In genomic region chr1:40612345-40612831, GRCh38 we compare ENCODE assay signal across 8 cellular contexts. TPM values are rescaled to one million over a fixed set of nuclear protein-coding genes. Genes with fewer than 3 reads are reported as not detected.
A peak's percentile ranks its signal among the peaks of the same experiment; 100 is the strongest.
DNase-seq lines count a peak whose midpoint lies in the region; ATAC-seq and TF ChIP-seq lines count a peak whose summit lies in the region.

No MANE protein-coding gene starts in this region.

- ATAC-seq in WTC11 (peak; percentile 98), GM21737 (IDR thresholded peaks at IDR 0.05; ENCODE audit: unreplicated experiment) (no peak)

- H3K4me3 Mint-ChIP-seq in WTC11 = no peak overlapping the region; the same call in 1 of the 2 replicates

- TF ChIP-seq CTCF in AG09309 (IDR thresholded peaks at IDR 0.05; ENCODE audit: control insufficient read depth, insufficient read depth, low read depth, low read length, missing control alignments) = peak; percentile 94
- peak; percentile 76 for TF ChIP-seq CTCF in GM20000 (IDR thresholded peaks at IDR 0.05; ENCODE audit: extremely low read depth, missing control alignments)
- peak; percentile 61 for TF ChIP-seq CTCF in WTC11 (IDR thresholded peaks at IDR 0.05)
- peak; percentile 95 for TF ChIP-seq CTCF in cardiac fibroblast (IDR thresholded peaks at IDR 0.05; ENCODE audit: low read depth, low read length)

- H3K27me3 Mint-ChIP-seq in WTC11 (ENCODE audit: low read depth) = no peaks in the 10 kb centered on the region

- no peak overlapping the region for H3K27ac Mint-ChIP-seq in WTC11

- POLR2A ChIA-PET in WTC11 (lab: Charles Lee) = no interaction called here

- H3K36me3 Mint-ChIP-seq in WTC11 = no peaks in the 10 kb centered on the region

- DNase-seq in AG09309 (ENCODE audit: low read depth) (peak; percentile 20), GM20000 (ENCODE audit: low spot score) (peak; percentile 76), NCI-H2196 (lab: John Stamatoyannopoulos, UW; ENCODE audit: unreplicated experiment) (peak; percentile 66), WTC11 (ENCODE audit: low spot score) (peak; percentile 77), cardiac fibroblast (ENCODE audit: low read depth in 2 of 2) (peak; percentile 77), kidney glomerular epithelial cell (lab: John Stamatoyannopoulos, UW) (peak; percentile 58)
- DNase-seq in stimulated activated CD4-positive, alpha-beta T cell treated with anti-CD3 and anti-CD28 coated beads, Interleukin-4, amount 100 ng/mL, for 1 hour = peak; percentile 57

- 0 out of 2 replicates have a peak, but pooled peaks cover 3% of the 10 kb centered on the region for H3K4me1 Mint-ChIP-seq in WTC11

- no peak overlapping the region for H3K4me3 ChIP-seq in AG09309 (ENCODE audit: control insufficient read depth, low read depth, low read length)
- H3K4me3 ChIP-seq in cardiac fibroblast (replicated peaks in 1 of 2; ENCODE audit: low read depth in 2 of 2, low read length in 2 of 2) = no peak overlapping the region

- CTCF ChIA-PET in WTC11 (lab: Charles Lee) = interaction anchor here (0.7 to 1.6 kb wide), 9 partner anchors 13 to 237 kb away, joined by 3 to 10 read pairs (median 4); partner anchors contain the start of gene RIMS3

- H3K9me3 Mint-ChIP-seq in WTC11 = 0 out of 2 replicates have a peak, but pooled peaks cover 3% of the 10 kb centered on the region

TF ChIP-seq in WTC11, 78 proteins besides CTCF, POLR2A, EP300 and RAD21:
- TF ChIP-seq HMGA2 (CRISPR knock-in tag; IDR thresholded peaks at IDR 0.05) (no peak), E2F5 (CRISPR knock-in tag; IDR thresholded peaks at IDR 0.05) (no peak), SMAD3 (CRISPR knock-in tag; IDR thresholded peaks at IDR 0.05; ENCODE audit: borderline replicate concordance) (0 out of 2 replicates have a peak, but pooled peaks have one; percentile 19), SP1 (CRISPR knock-in tag; conservative IDR thresholded peaks at IDR 0.05) (0 out of 2 replicates have a peak, but pooled peaks have one; percentile 23), MAX (CRISPR knock-in tag; IDR thresholded peaks at IDR 0.05) (peak; percentile 53)

RNA-seq across cellular contexts. Expression of gene RIMS3, which starts 53.1 kb away (rescaled TPM):
- total RNA-seq in WTC11 (2021) = 19.8 to 19.9 TPM (median 19.8 TPM) in 3 replicates

Comparison
In these comparisons a context has a peak if more than half of its experiments do, and no peak if none do; other contexts are left out.
1. DNase-seq: peak in every context shown above with its lines; median percentile 77 in WTC11; 77 in cardiac fibroblast; 76 in GM20000; 66 in NCI-H2196; 58 in kidney glomerular epithelial cell; 57 in stimulated activated CD4-positive, alpha-beta T cell treated with anti-CD3 and anti-CD28 coated beads, Interleukin-4, amount 100 ng/mL, for 1 hour; 20 in AG09309.